In genomic region chr14:20332946-20333782, GRCh38 we compare ENCODE assay signal across 1 cellular context.
A peak's percentile ranks its signal among the peaks of the same experiment; 100 is the strongest.
TF ChIP-seq lines count a peak whose summit lies in the region.

A gene with protein sequence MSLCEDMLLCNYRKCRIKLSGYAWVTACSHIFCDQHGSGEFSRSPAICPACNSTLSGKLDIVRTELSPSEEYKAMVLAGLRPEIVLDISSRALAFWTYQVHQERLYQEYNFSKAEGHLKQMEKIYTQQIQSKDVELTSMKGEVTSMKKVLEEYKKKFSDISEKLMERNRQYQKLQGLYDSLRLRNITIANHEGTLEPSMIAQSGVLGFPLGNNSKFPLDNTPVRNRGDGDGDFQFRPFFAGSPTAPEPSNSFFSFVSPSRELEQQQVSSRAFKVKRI (minus strand): TSS chr14:20333279. CDS start chr14:20316523, 16,756 bp downstream.

TF ChIP-seq in K562, 482 proteins besides CTCF, POLR2A, EP300 and RAD21 (continued from another document and continues in another):
- TF ChIP-seq, protein P1, sequence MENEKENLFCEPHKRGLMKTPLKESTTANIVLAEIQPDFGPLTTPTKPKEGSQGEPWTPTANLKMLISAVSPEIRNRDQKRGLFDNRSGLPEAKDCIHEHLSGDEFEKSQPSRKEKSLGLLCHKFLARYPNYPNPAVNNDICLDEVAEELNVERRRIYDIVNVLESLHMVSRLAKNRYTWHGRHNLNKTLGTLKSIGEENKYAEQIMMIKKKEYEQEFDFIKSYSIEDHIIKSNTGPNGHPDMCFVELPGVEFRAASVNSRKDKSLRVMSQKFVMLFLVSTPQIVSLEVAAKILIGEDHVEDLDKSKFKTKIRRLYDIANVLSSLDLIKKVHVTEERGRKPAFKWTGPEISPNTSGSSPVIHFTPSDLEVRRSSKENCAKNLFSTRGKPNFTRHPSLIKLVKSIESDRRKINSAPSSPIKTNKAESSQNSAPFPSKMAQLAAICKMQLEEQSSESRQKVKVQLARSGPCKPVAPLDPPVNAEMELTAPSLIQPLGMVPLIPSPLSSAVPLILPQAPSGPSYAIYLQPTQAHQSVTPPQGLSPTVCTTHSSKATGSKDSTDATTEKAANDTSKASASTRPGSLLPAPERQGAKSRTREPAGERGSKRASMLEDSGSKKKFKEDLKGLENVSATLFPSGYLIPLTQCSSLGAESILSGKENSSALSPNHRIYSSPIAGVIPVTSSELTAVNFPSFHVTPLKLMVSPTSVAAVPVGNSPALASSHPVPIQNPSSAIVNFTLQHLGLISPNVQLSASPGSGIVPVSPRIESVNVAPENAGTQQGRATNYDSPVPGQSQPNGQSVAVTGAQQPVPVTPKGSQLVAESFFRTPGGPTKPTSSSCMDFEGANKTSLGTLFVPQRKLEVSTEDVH (IDR thresholded peaks at IDR 0.05; ENCODE audit: low read depth, partially characterized antibody), result peak; percentile 55
- no peak for TF ChIP-seq SREBF2 (CRISPR knock-in tag; IDR thresholded peaks at IDR 0.05)
- TF ChIP-seq ESRRB (CRISPR knock-in tag; IDR thresholded peaks at IDR 0.05; ENCODE audit: borderline replicate concordance), result no peak
- no peak for TF ChIP-seq MCM5 (IDR thresholded peaks at IDR 0.05; ENCODE audit: low read depth)
- TF ChIP-seq, protein P2, sequence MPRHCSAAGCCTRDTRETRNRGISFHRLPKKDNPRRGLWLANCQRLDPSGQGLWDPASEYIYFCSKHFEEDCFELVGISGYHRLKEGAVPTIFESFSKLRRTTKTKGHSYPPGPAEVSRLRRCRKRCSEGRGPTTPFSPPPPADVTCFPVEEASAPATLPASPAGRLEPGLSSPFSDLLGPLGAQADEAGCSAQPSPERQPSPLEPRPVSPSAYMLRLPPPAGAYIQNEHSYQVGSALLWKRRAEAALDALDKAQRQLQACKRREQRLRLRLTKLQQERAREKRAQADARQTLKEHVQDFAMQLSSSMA (CRISPR knock-in tag; IDR thresholded peaks at IDR 0.05), result no peak
- no peak for TF ChIP-seq NUFIP1 (IDR thresholded peaks at IDR 0.05; ENCODE audit: partially characterized antibody)
- 0 out of 2 replicates have a peak, but pooled peaks have one; percentile 17 for TF ChIP-seq ARID1B (IDR thresholded peaks at IDR 0.05)
- no peak for TF ChIP-seq ATF1 (CRISPR knock-in tag; IDR thresholded peaks at IDR 0.05)
- peak; percentile 66 for TF ChIP-seq ATF1 (tag; IDR thresholded peaks at IDR 0.05)
- peak in 1 of 2 experiments; percentile 2; a peak in 2 of 4 replicates for TF ChIP-seq KDM1A (IDR thresholded peaks at IDR 0.05)
- peak; percentile 76 to 98; a peak in 3 of 4 replicates for TF ChIP-seq SRF (CRISPR knock-in tag; IDR thresholded peaks at IDR 0.05)
- TF ChIP-seq NFYB (IDR thresholded peaks at IDR 0.05; ENCODE audit: extremely low read depth, insufficient read length), result peak; percentile 96
- peak; percentile 91 for TF ChIP-seq SUPT5H (IDR thresholded peaks at IDR 0.05)
- TF ChIP-seq RBFOX2 (IDR thresholded peaks at IDR 0.05; ENCODE audit: low read depth, low read length), result peak; percentile 59
- TF ChIP-seq, protein P3, sequence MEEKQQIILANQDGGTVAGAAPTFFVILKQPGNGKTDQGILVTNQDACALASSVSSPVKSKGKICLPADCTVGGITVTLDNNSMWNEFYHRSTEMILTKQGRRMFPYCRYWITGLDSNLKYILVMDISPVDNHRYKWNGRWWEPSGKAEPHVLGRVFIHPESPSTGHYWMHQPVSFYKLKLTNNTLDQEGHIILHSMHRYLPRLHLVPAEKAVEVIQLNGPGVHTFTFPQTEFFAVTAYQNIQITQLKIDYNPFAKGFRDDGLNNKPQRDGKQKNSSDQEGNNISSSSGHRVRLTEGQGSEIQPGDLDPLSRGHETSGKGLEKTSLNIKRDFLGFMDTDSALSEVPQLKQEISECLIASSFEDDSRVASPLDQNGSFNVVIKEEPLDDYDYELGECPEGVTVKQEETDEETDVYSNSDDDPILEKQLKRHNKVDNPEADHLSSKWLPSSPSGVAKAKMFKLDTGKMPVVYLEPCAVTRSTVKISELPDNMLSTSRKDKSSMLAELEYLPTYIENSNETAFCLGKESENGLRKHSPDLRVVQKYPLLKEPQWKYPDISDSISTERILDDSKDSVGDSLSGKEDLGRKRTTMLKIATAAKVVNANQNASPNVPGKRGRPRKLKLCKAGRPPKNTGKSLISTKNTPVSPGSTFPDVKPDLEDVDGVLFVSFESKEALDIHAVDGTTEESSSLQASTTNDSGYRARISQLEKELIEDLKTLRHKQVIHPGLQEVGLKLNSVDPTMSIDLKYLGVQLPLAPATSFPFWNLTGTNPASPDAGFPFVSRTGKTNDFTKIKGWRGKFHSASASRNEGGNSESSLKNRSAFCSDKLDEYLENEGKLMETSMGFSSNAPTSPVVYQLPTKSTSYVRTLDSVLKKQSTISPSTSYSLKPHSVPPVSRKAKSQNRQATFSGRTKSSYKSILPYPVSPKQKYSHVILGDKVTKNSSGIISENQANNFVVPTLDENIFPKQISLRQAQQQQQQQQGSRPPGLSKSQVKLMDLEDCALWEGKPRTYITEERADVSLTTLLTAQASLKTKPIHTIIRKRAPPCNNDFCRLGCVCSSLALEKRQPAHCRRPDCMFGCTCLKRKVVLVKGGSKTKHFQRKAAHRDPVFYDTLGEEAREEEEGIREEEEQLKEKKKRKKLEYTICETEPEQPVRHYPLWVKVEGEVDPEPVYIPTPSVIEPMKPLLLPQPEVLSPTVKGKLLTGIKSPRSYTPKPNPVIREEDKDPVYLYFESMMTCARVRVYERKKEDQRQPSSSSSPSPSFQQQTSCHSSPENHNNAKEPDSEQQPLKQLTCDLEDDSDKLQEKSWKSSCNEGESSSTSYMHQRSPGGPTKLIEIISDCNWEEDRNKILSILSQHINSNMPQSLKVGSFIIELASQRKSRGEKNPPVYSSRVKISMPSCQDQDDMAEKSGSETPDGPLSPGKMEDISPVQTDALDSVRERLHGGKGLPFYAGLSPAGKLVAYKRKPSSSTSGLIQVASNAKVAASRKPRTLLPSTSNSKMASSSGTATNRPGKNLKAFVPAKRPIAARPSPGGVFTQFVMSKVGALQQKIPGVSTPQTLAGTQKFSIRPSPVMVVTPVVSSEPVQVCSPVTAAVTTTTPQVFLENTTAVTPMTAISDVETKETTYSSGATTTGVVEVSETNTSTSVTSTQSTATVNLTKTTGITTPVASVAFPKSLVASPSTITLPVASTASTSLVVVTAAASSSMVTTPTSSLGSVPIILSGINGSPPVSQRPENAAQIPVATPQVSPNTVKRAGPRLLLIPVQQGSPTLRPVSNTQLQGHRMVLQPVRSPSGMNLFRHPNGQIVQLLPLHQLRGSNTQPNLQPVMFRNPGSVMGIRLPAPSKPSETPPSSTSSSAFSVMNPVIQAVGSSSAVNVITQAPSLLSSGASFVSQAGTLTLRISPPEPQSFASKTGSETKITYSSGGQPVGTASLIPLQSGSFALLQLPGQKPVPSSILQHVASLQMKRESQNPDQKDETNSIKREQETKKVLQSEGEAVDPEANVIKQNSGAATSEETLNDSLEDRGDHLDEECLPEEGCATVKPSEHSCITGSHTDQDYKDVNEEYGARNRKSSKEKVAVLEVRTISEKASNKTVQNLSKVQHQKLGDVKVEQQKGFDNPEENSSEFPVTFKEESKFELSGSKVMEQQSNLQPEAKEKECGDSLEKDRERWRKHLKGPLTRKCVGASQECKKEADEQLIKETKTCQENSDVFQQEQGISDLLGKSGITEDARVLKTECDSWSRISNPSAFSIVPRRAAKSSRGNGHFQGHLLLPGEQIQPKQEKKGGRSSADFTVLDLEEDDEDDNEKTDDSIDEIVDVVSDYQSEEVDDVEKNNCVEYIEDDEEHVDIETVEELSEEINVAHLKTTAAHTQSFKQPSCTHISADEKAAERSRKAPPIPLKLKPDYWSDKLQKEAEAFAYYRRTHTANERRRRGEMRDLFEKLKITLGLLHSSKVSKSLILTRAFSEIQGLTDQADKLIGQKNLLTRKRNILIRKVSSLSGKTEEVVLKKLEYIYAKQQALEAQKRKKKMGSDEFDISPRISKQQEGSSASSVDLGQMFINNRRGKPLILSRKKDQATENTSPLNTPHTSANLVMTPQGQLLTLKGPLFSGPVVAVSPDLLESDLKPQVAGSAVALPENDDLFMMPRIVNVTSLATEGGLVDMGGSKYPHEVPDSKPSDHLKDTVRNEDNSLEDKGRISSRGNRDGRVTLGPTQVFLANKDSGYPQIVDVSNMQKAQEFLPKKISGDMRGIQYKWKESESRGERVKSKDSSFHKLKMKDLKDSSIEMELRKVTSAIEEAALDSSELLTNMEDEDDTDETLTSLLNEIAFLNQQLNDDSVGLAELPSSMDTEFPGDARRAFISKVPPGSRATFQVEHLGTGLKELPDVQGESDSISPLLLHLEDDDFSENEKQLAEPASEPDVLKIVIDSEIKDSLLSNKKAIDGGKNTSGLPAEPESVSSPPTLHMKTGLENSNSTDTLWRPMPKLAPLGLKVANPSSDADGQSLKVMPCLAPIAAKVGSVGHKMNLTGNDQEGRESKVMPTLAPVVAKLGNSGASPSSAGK (IDR thresholded peaks at IDR 0.05), result peak; percentile 45
- TF ChIP-seq ZNF764 (CRISPR knock-in tag; IDR thresholded peaks at IDR 0.05; ENCODE audit: low read depth), result no peak
- TF ChIP-seq HIVEP1 (CRISPR knock-in tag; IDR thresholded peaks at IDR 0.05), result no peak
- TF ChIP-seq ZBTB17 (CRISPR knock-in tag; IDR thresholded peaks at IDR 0.05), result no peak
- TF ChIP-seq PHF8 (IDR thresholded peaks at IDR 0.05; ENCODE audit: borderline replicate concordance, low read length), result peak; percentile 59; the same call in 1 of the 2 replicates
- TF ChIP-seq CCAR2 (IDR thresholded peaks at IDR 0.05; ENCODE audit: low read depth, low read length), result no peak
- peak; percentile 95 for TF ChIP-seq ATF3 (IDR thresholded peaks at IDR 0.05)
- TF ChIP-seq ATF3 (CRISPR knock-in tag; conservative IDR thresholded peaks at IDR 0.05), result no peak
- no peak for TF ChIP-seq MAFF (IDR thresholded peaks at IDR 0.05; ENCODE audit: low read length)
- TF ChIP-seq BRD9 (IDR thresholded peaks at IDR 0.05; ENCODE audit: low read depth, partially characterized antibody), result peak; percentile 35
- TF ChIP-seq SOX6 (IDR thresholded peaks at IDR 0.05), result 0 out of 2 replicates have a peak, but pooled peaks have one; percentile 29
- TF ChIP-seq POLR2G (IDR thresholded peaks at IDR 0.05; ENCODE audit: low read depth, low read length), result peak; percentile 31; the same call in 1 of the 2 replicates
- no peak for TF ChIP-seq ZZZ3 (IDR thresholded peaks at IDR 0.05)
- TF ChIP-seq, protein P4, sequence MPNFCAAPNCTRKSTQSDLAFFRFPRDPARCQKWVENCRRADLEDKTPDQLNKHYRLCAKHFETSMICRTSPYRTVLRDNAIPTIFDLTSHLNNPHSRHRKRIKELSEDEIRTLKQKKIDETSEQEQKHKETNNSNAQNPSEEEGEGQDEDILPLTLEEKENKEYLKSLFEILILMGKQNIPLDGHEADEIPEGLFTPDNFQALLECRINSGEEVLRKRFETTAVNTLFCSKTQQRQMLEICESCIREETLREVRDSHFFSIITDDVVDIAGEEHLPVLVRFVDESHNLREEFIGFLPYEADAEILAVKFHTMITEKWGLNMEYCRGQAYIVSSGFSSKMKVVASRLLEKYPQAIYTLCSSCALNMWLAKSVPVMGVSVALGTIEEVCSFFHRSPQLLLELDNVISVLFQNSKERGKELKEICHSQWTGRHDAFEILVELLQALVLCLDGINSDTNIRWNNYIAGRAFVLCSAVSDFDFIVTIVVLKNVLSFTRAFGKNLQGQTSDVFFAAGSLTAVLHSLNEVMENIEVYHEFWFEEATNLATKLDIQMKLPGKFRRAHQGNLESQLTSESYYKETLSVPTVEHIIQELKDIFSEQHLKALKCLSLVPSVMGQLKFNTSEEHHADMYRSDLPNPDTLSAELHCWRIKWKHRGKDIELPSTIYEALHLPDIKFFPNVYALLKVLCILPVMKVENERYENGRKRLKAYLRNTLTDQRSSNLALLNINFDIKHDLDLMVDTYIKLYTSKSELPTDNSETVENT (CRISPR knock-in tag; IDR thresholded peaks at IDR 0.05), result no peak
- peak; percentile 97 for TF ChIP-seq ATF7 (IDR thresholded peaks at IDR 0.05)
- peak; percentile 27; the same call in 1 of the 2 replicates for TF ChIP-seq CTBP1 (IDR thresholded peaks at IDR 0.05; ENCODE audit: borderline replicate concordance)
- peak; percentile 75 for TF ChIP-seq RBM25 (IDR thresholded peaks at IDR 0.05; ENCODE audit: low read depth, low read length, severe bottlenecking)
- TF ChIP-seq SPI1 (IDR thresholded peaks at IDR 0.05; ENCODE audit: borderline replicate concordance, low read depth, low read length), result peak; percentile 60
- TF ChIP-seq EP400 (IDR thresholded peaks at IDR 0.05), result peak; percentile 93
- peak; percentile 82 for TF ChIP-seq MXI1 (IDR thresholded peaks at IDR 0.05; ENCODE audit: low read depth, low read length)
- peak; percentile 78 for TF ChIP-seq CEBPB (tag; IDR thresholded peaks at IDR 0.05)
- TF ChIP-seq AFF1 (IDR thresholded peaks at IDR 0.05; ENCODE audit: low read depth in 1 of 2, partially characterized antibody in 2 of 2), result peak; percentile 17 to 65
- TF ChIP-seq NFRKB (IDR thresholded peaks at IDR 0.05; ENCODE audit: low read depth), result 0 out of 2 replicates have a peak, but pooled peaks have one; percentile 55
- 0 out of 4 replicates have a peak, but pooled peaks of 1 of the 2 experiments have one; percentile 24 for TF ChIP-seq ARNT (IDR thresholded peaks at IDR 0.05)
- TF ChIP-seq RCOR1 (IDR thresholded peaks at IDR 0.05; ENCODE audit: borderline replicate concordance in 1 of 2, low read depth in 2 of 2, low read length in 2 of 2), result peak in 1 of 2 experiments; percentile 73; a peak in 1 of 4 replicates
- peak; percentile 76 for TF ChIP-seq TAF9B (IDR thresholded peaks at IDR 0.05; ENCODE audit: partially characterized antibody)
